In genomic region chrX:65925592-65925991, GRCh38 we compare ENCODE assay signal across 19 cellular contexts.
DNase-seq lines count a peak whose midpoint lies in the region; ATAC-seq and TF ChIP-seq lines count a peak whose summit lies in the region.
"Had no signal": no experiment of that assay in that cellular context is flagged by ENCODE, and none has a peak within 500 bp of the region (broad histone marks: within the 10 kb centered on the region; RNA-seq: fewer than 3 reads in every experiment).

No MANE protein-coding gene starts in this region.

- H3K27ac Mint-ChIP-seq in T-helper 2 cell treated with Interferon-gamma antibody and Interleukin-4, amounts not matched to agents 5 μg/mL and 100 μg/mL, for 36 hours: peak overlapping the region; percentile 89
- peak overlapping the region; percentile 95 for H3K27ac Mint-ChIP-seq in activated CD8-positive, alpha-beta T cell treated with anti-CD3 and anti-CD28 coated beads for 36 hours
- peak overlapping the region; percentile 28 for H3K27ac Mint-ChIP-seq in memory B cell
- H3K27ac Mint-ChIP-seq in neural progenitor cell: no peak overlapping the region
- H3K27ac Mint-ChIP-seq: progenitor cell of endocrine pancreas had no signal

- peak overlapping the region; percentile 63 for H3K4me3 Mint-ChIP-seq in T-helper 2 cell treated with Interferon-gamma antibody and Interleukin-4, amounts not matched to agents 5 μg/mL and 100 μg/mL, for 36 hours
- peak overlapping the region; percentile 61 for H3K4me3 Mint-ChIP-seq in activated CD8-positive, alpha-beta T cell treated with anti-CD3 and anti-CD28 coated beads for 36 hours
- H3K4me3 Mint-ChIP-seq in memory B cell: no peak overlapping the region
- H3K4me3 Mint-ChIP-seq in neural progenitor cell: no peak overlapping the region

- H2AFZ ChIP-seq in neural progenitor cell (replicated peaks): no peak overlapping the region

- H3K4me1 Mint-ChIP-seq in T-helper 2 cell treated with Interferon-gamma antibody and Interleukin-4, amounts not matched to agents 5 μg/mL and 100 μg/mL, for 36 hours (ENCODE audit: low read depth): peaks cover 48% of the 10 kb centered on the region
- peaks cover 59% of the 10 kb centered on the region for H3K4me1 Mint-ChIP-seq in activated CD8-positive, alpha-beta T cell treated with anti-CD3 and anti-CD28 coated beads for 36 hours (ENCODE audit: low read depth)
- H3K4me1 Mint-ChIP-seq in memory B cell (peaks cover 31% of the 10 kb centered on the region), neural progenitor cell (peaks cover under 1% of the 10 kb centered on the region)

- no peak for DNase-seq in T-helper 2 cell treated with Interferon-gamma antibody and Interleukin-4, amounts not matched to agents 5 μg/mL and 100 μg/mL, for 36 hours (ENCODE audit: low spot score)
- no peak for DNase-seq in T-helper 2 cell
- DNase-seq in GM12865 (ENCODE audit: low read depth): no peak
- no peak for DNase-seq in activated CD8-positive, alpha-beta T cell treated with anti-CD3 and anti-CD28 coated beads for 36 hours
- DNase-seq in memory B cell (ENCODE audit: low spot score in 2 of 2): no peak
- DNase-seq in neural progenitor cell (ENCODE audit: low spot score): no peak
- DNase-seq in SW 1271 (lab: John Stamatoyannopoulos, UW): no peak
- DNase-seq: 8988T, adrenal gland, C1 segment of cervical spinal cord, DMS53, IMR-90, NCI-H748 treated with DMSO at 0.1 percent for 48 hours had no signal

- H3K9me3 Mint-ChIP-seq in T-helper 2 cell treated with Interferon-gamma antibody and Interleukin-4, amounts not matched to agents 5 μg/mL and 100 μg/mL, for 36 hours: peaks cover 18% of the 10 kb centered on the region
- H3K9me3 Mint-ChIP-seq in activated CD8-positive, alpha-beta T cell treated with anti-CD3 and anti-CD28 coated beads for 36 hours: peaks cover 16% of the 10 kb centered on the region
- H3K9me3 Mint-ChIP-seq in memory B cell (no peaks in the 10 kb centered on the region), neural progenitor cell (peaks cover 8% of the 10 kb centered on the region)

- peaks cover 37% of the 10 kb centered on the region for H3K36me3 Mint-ChIP-seq in T-helper 2 cell treated with Interferon-gamma antibody and Interleukin-4, amounts not matched to agents 5 μg/mL and 100 μg/mL, for 36 hours (ENCODE audit: low read depth)
- peaks cover 22% of the 10 kb centered on the region for H3K36me3 Mint-ChIP-seq in activated CD8-positive, alpha-beta T cell treated with anti-CD3 and anti-CD28 coated beads for 36 hours (ENCODE audit: low read depth)
- H3K36me3 Mint-ChIP-seq in memory B cell: no peaks in the 10 kb centered on the region
- H3K36me3 Mint-ChIP-seq in neural progenitor cell: no peaks in the 10 kb centered on the region

- no peaks in the 10 kb centered on the region for H3K36me3 ChIP-seq in neural progenitor cell
- H3K36me3 ChIP-seq: adrenal gland, spleen, tibial nerve had no signal

- no peaks in the 10 kb centered on the region for H3K27me3 ChIP-seq in neural progenitor cell

- no peaks in the 10 kb centered on the region for H3K79me2 ChIP-seq in neural progenitor cell (ENCODE audit: low read depth)

- H3K9ac ChIP-seq in neural progenitor cell: no peak overlapping the region

- no peak overlapping the region for H3K27ac ChIP-seq in neural progenitor cell
- H3K27ac ChIP-seq: adrenal gland, tibial nerve had no signal

- H3K4me1 ChIP-seq in neural progenitor cell: no peaks in the 10 kb centered on the region
- H3K4me1 ChIP-seq: adrenal gland, tibial nerve had no signal

- H3K4me2 ChIP-seq in neural progenitor cell: no peak overlapping the region

- no peaks in the 10 kb centered on the region for H3K9me3 ChIP-seq in neural progenitor cell (ENCODE audit: low read depth)
- H3K9me3 ChIP-seq: adrenal gland, spleen, tibial nerve had no signal

- no peaks in the 10 kb centered on the region for H4K20me1 ChIP-seq in neural progenitor cell (ENCODE audit: low read depth)

- intact Hi-C loops in activated CD8-positive, alpha-beta T cell treated with anti-CD3 and anti-CD28 coated beads for 36 hours (cut with micrococcal nuclease): no loop called here

- H3K4me3 ChIP-seq in GM12865 (ENCODE audit: low read depth, low read length): peak overlapping the region; percentile 62
- no peak overlapping the region for H3K4me3 ChIP-seq in neural progenitor cell
- H3K4me3 ChIP-seq: adrenal gland, lung, tibial nerve had no signal

- TF ChIP-seq CTCF in GM12865 (IDR thresholded peaks at IDR 0.05; ENCODE audit: insufficient read depth, low read depth, low read length, missing control alignments) (no peak), neural progenitor cell (IDR thresholded peaks at IDR 0.05) (no peak)
- TF ChIP-seq CTCF in activated CD8-positive, alpha-beta T cell treated with anti-CD3 and anti-CD28 coated beads for 36 hours (IDR thresholded peaks at IDR 0.05): no peak

- POLR2A ChIA-PET in activated CD8-positive, alpha-beta T cell treated with anti-CD3 and anti-CD28 coated beads for 36 hours (lab: Charles Lee): interaction anchor here (1.0 kb wide), 1 partner anchor 100 kb away, joined by 3 read pairs; no protein-coding TSS in a partner anchor

- CTCF ChIA-PET in activated CD8-positive, alpha-beta T cell treated with anti-CD3 and anti-CD28 coated beads for 36 hours (lab: Charles Lee): no interaction called here

- no peaks in the 10 kb centered on the region for H3K27me3 Mint-ChIP-seq in T-helper 2 cell treated with Interferon-gamma antibody and Interleukin-4, amounts not matched to agents 5 μg/mL and 100 μg/mL, for 36 hours (ENCODE audit: low read depth)
- no peaks in the 10 kb centered on the region for H3K27me3 Mint-ChIP-seq in activated CD8-positive, alpha-beta T cell treated with anti-CD3 and anti-CD28 coated beads for 36 hours
- H3K27me3 Mint-ChIP-seq in memory B cell: no peaks in the 10 kb centered on the region
- H3K27me3 Mint-ChIP-seq in neural progenitor cell (ENCODE audit: insufficient read depth, low read depth): peaks cover 3% of the 10 kb centered on the region
- H3K27me3 Mint-ChIP-seq: progenitor cell of endocrine pancreas had no signal

- no peaks in the 10 kb centered on the region for H3F3A ChIP-seq in neural progenitor cell (ENCODE audit: low read depth)

- no peak for ATAC-seq in activated CD8-positive, alpha-beta T cell treated with anti-CD3 and anti-CD28 coated beads for 36 hours
- ATAC-seq in memory B cell (ENCODE audit: low read depth) (no peak), GM21825 (IDR thresholded peaks at IDR 0.05; ENCODE audit: unreplicated experiment) (no peak)
- ATAC-seq: SK-N-SH treated with all-trans-retinoic acid at 6 μM for 48 hours had no signal

Comparison
In these comparisons a context has a peak if more than half of its experiments do, and no peak if none do; other contexts are left out.
1. H3K4me3 Mint-ChIP-seq: peak in T-helper 2 cell treated with Interferon-gamma antibody and Interleukin-4, amounts not matched to agents 5 μg/mL and 100 μg/mL, for 36 hours (single experiment) and activated CD8-positive, alpha-beta T cell treated with anti-CD3 and anti-CD28 coated beads for 36 hours (single experiment); none in memory B cell (single experiment) and neural progenitor cell (single experiment).